ENCODE assay signal across 9 cellular contexts in the genomic region with DNA sequence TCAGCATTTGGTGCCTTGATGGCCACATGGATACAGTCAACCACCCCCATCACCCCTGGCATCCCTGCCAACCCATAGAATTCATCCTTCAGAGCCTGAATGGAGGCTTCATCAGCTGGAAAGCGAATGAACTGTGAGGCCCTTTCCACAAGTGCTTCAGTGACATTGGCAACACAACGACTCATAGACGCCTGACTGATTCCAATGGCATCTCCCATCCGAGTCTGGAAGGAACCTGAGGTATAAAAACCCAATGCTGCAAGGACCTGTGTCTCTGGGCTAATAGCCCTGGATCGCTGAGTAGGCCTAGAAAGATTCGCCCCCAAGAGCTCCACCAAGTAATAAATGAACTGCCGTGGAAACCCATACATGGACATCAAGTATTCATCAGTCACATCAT. TPM values are rescaled to one million over a fixed set of nuclear protein-coding genes. Genes with fewer than 3 reads are reported as not detected.
A peak's percentile ranks its signal among the peaks of the same experiment; 100 is the strongest.
DNase-seq lines count a peak whose midpoint lies in the region; ATAC-seq and TF ChIP-seq lines count a peak whose summit lies in the region.
"Had no signal": no experiment of that assay in that cellular context is flagged by ENCODE, and none has a peak within 500 bp of the region (broad histone marks: within the 10 kb centered on the region; RNA-seq: fewer than 3 reads in every experiment).

No MANE protein-coding gene starts in this region.

- no peak overlapping the region for H2AFZ ChIP-seq in PC-9
- H2AFZ ChIP-seq in smooth muscle cell (ENCODE audit: low read depth), result no peak overlapping the region

- H3K79me2 ChIP-seq in PC-9 (ENCODE audit: low read depth) (peaks cover 52% of the 10 kb centered on the region), smooth muscle cell (ENCODE audit: low read depth) (peaks cover 31% of the 10 kb centered on the region)

- no TSS peak for BruUV-seq in PC-9 (replicated peaks; lab: Mats Ljungman, UMichigan)

- peak overlapping the region; percentile 95; the same call in 1 of the 2 replicates for H3K4me3 ChIP-seq in PC-9
- peak overlapping the region; percentile 97 for H3K4me3 ChIP-seq in endodermal cell (ENCODE audit: low read length)
- no peak overlapping the region for H3K4me3 ChIP-seq in smooth muscle cell
- no peak overlapping the region for H3K4me3 ChIP-seq in left ventricle myocardium inferior

- H3K4me3 Mint-ChIP-seq in activated naive CD4-positive, alpha-beta T cell treated with anti-CD3 and anti-CD28 coated beads, Interleukin-2, amount 50 U/mL, for 24 hours, result peak overlapping the region; percentile 99
- H3K4me3 Mint-ChIP-seq in endodermal cell, result peak overlapping the region; percentile 94

- no peak for DNase-seq in activated naive CD4-positive, alpha-beta T cell treated with anti-CD3 and anti-CD28 coated beads, Interleukin-2, amount 50 U/mL, for 16 hours
- DNase-seq in PC-9 (no peak), endodermal cell (no peak), smooth muscle cell (lab: John Stamatoyannopoulos, UW; ENCODE audit: unreplicated experiment) (no peak), RWPE1 (ENCODE audit: low spot score) (no peak), left cardiac atrium (no peak), left ventricle myocardium inferior (no peak)
- DNase-seq: NCI-H2081 had no signal

- H3K36me3 ChIP-seq in PC-9 (ENCODE audit: low read depth), result no peaks in the 10 kb centered on the region
- peaks cover 9% of the 10 kb centered on the region for H3K36me3 ChIP-seq in endodermal cell (ENCODE audit: control insufficient read depth, insufficient read depth, low read length)
- H3K36me3 ChIP-seq in smooth muscle cell (ENCODE audit: low read depth), result no peaks in the 10 kb centered on the region
- peaks cover 12% of the 10 kb centered on the region for H3K36me3 ChIP-seq in left ventricle myocardium inferior

- peaks cover 24% of the 10 kb centered on the region for H3K4me1 ChIP-seq in PC-9 (replicated peaks; ENCODE audit: insufficient read depth)
- H3K4me1 ChIP-seq in endodermal cell (ENCODE audit: control insufficient read depth, insufficient read depth, low read length), result no peaks in the 10 kb centered on the region
- H3K4me1 ChIP-seq in smooth muscle cell (ENCODE audit: low read depth), result peaks cover 16% of the 10 kb centered on the region
- H3K4me1 ChIP-seq in left ventricle myocardium inferior, result peaks cover 74% of the 10 kb centered on the region

- H3K9ac ChIP-seq in endodermal cell (ENCODE audit: extremely low read depth, low read length, poor library complexity, severe bottlenecking) (no peak overlapping the region), smooth muscle cell (ENCODE audit: low read depth) (peak overlapping the region; percentile 98)

- intact Hi-C loops in PC-9 (cut with micrococcal nuclease; ENCODE audit: unreplicated experiment), result loop anchor here (2.0 to 5.0 kb wide), 4 partner anchors 61 to 253 kb away; partner anchors contain the start of gene MDK
- intact Hi-C loops in left cardiac atrium (cut with DNase I), result no loop called here
- intact Hi-C loops in left ventricle myocardium inferior (cut with micrococcal nuclease), result no loop called here

- no peaks in the 10 kb centered on the region for H3K27me3 Mint-ChIP-seq in activated naive CD4-positive, alpha-beta T cell treated with anti-CD3 and anti-CD28 coated beads, Interleukin-2, amount 50 U/mL, for 24 hours
- H3K27me3 Mint-ChIP-seq in endodermal cell (ENCODE audit: insufficient read depth), result no peaks in the 10 kb centered on the region

- no peaks in the 10 kb centered on the region for H3K9me3 Mint-ChIP-seq in activated naive CD4-positive, alpha-beta T cell treated with anti-CD3 and anti-CD28 coated beads, Interleukin-2, amount 50 U/mL, for 24 hours
- H3K9me3 Mint-ChIP-seq in endodermal cell, result no peaks in the 10 kb centered on the region

- no peak for TF ChIP-seq CTCF in PC-9 (conservative IDR thresholded peaks at IDR 0.05)
- no peak for TF ChIP-seq CTCF in endodermal cell (conservative IDR thresholded peaks at IDR 0.05)
- TF ChIP-seq CTCF in smooth muscle cell (IDR thresholded peaks at IDR 0.05; ENCODE audit: borderline replicate concordance, insufficient read depth, poor library complexity, severe bottlenecking), result no peak
- TF ChIP-seq CTCF in RWPE1 (conservative IDR thresholded peaks at IDR 0.05; ENCODE audit: low read depth), result no peak
- no peak for TF ChIP-seq CTCF in left ventricle myocardium inferior (IDR thresholded peaks at IDR 0.05; ENCODE audit: borderline replicate concordance)

- POLR2A ChIA-PET in PC-9 (lab: Charles Lee; ENCODE audit: unreplicated experiment) (no interaction called here), RWPE1 (lab: Yijun Ruan, JAX; ENCODE audit: low non-redundant PET) (no interaction called here)

- ATAC-seq in left cardiac atrium, result no peak

- no peak overlapping the region for H3K27ac Mint-ChIP-seq in activated naive CD4-positive, alpha-beta T cell treated with anti-CD3 and anti-CD28 coated beads, Interleukin-2, amount 50 U/mL, for 24 hours
- H3K27ac Mint-ChIP-seq in endodermal cell, result peak overlapping the region; percentile 79

- H4K20me1 ChIP-seq in PC-9 (ENCODE audit: insufficient read depth) (peaks cover 4% of the 10 kb centered on the region; the same call in 1 of the 2 replicates), smooth muscle cell (ENCODE audit: low read depth) (peaks cover 2% of the 10 kb centered on the region)

- peak overlapping the region; percentile 95 for H3K27ac ChIP-seq in PC-9
- H3K27ac ChIP-seq in endodermal cell (ENCODE audit: low read depth, low read length), result no peak overlapping the region
- peak overlapping the region; percentile 95 for H3K27ac ChIP-seq in smooth muscle cell (ENCODE audit: low read depth)
- H3K27ac ChIP-seq in RWPE1, result no peak overlapping the region
- H3K27ac ChIP-seq in left ventricle myocardium inferior (replicated peaks), result no peak overlapping the region

- peaks cover 3% of the 10 kb centered on the region for H3K36me3 Mint-ChIP-seq in activated naive CD4-positive, alpha-beta T cell treated with anti-CD3 and anti-CD28 coated beads, Interleukin-2, amount 50 U/mL, for 24 hours
- peaks cover 10% of the 10 kb centered on the region for H3K36me3 Mint-ChIP-seq in endodermal cell (ENCODE audit: low read depth)

- H3K9me2 ChIP-seq in PC-9 (ENCODE audit: insufficient read depth), result no peaks in the 10 kb centered on the region

- H3K27me3 ChIP-seq in PC-9 (ENCODE audit: insufficient read depth, low read depth) (no peaks in the 10 kb centered on the region), endodermal cell (ENCODE audit: control insufficient read depth, insufficient read depth, low read length, poor library complexity, severe bottlenecking) (no peaks in the 10 kb centered on the region), smooth muscle cell (ENCODE audit: low read depth) (no peaks in the 10 kb centered on the region), left ventricle myocardium inferior (ENCODE audit: low read depth) (no peaks in the 10 kb centered on the region)

- H3K9me3 ChIP-seq in PC-9 (ENCODE audit: insufficient read depth, low read depth), result no peaks in the 10 kb centered on the region
- no peaks in the 10 kb centered on the region for H3K9me3 ChIP-seq in endodermal cell (ENCODE audit: control insufficient read depth, low read length)
- no peaks in the 10 kb centered on the region for H3K9me3 ChIP-seq in smooth muscle cell (replicated peaks; ENCODE audit: low read depth)
- no peaks in the 10 kb centered on the region for H3K9me3 ChIP-seq in left ventricle myocardium inferior (replicated peaks)

- peak overlapping the region; percentile 88 for H3K4me2 ChIP-seq in PC-9
- peak overlapping the region; percentile 90 for H3K4me2 ChIP-seq in smooth muscle cell

- CTCF ChIA-PET in PC-9 (lab: Charles Lee), result interaction anchor here (0.5 to 0.6 kb wide), 2 partner anchors 47 to 232 kb away, joined by 3 to 7 read pairs; no protein-coding TSS in a partner anchor
- CTCF ChIA-PET in RWPE1 (lab: Yijun Ruan, JAX), result interaction anchor here (0.6 to 0.7 kb wide), 3 partner anchors 223 to 373 kb away, joined by 3 to 6 read pairs (median 3); no protein-coding TSS in a partner anchor

- 96 to 97% methylated on average over 7 of the region's 7 CpGs for WGBS in endodermal cell (ENCODE audit: insufficient coverage in 1 of 2, insufficient read length in 1 of 2), 2 experiments
- WGBS in smooth muscle cell (ENCODE audit: low lambda C conversion rate), result 83% methylated on average over 7 of the region's 7 CpGs

- H3F3A ChIP-seq in PC-9 (ENCODE audit: insufficient read depth, low read depth) (peaks cover 12% of the 10 kb centered on the region), smooth muscle cell (ENCODE audit: low read depth) (no peaks in the 10 kb centered on the region)

- peaks cover 34% of the 10 kb centered on the region for H3K4me1 Mint-ChIP-seq in activated naive CD4-positive, alpha-beta T cell treated with anti-CD3 and anti-CD28 coated beads, Interleukin-2, amount 50 U/mL, for 24 hours
- peaks cover 19% of the 10 kb centered on the region for H3K4me1 Mint-ChIP-seq in endodermal cell

RNA-seq across cellular contexts. Expression of gene HARBI1, which starts 1.3 kb away (rescaled TPM):
- total RNA-seq in PC-9 (2021) (6.6 and 8.0 TPM in 2 replicates), endodermal cell (1 to 10 TPM; 7.5 to 8.4 TPM), smooth muscle cell (2.5 and 2.9 TPM in 2 replicates), left cardiac atrium (1 to 10 TPM; 2.9 to 3.9 TPM), left ventricle myocardium inferior (4.8 TPM)
- 5.8 TPM for polyA plus RNA-seq in endodermal cell (2013, experiment 1 of 2)
- 4.7 TPM for polyA plus RNA-seq in endodermal cell (2013, experiment 2 of 2)
- polyA plus RNA-seq in smooth muscle cell, result 2.4 and 5.1 TPM in 2 replicates

RNA-seq across cellular contexts. Expression of gene ATG13, which starts 1.6 kb away (rescaled TPM):
- total RNA-seq in PC-9 (2021), result 109 TPM in 2 replicates
- total RNA-seq in endodermal cell, result 100 to 1,000 TPM in 1 of 2 donors, 10 to 100 TPM in 1; 96.4 to 130 TPM
- 98.1 TPM for polyA plus RNA-seq in endodermal cell (2013, experiment 1 of 2)
- 88.1 TPM for polyA plus RNA-seq in endodermal cell (2013, experiment 2 of 2)
- total RNA-seq in smooth muscle cell, result 60.2 and 96.5 TPM in 2 replicates
- polyA plus RNA-seq in smooth muscle cell, result 65.6 and 66.3 TPM in 2 replicates
- total RNA-seq in left cardiac atrium, result 10 to 100 TPM; 51.4 to 52.1 TPM
- 42.1 TPM for total RNA-seq in left ventricle myocardium inferior

RNA-seq across cellular contexts. Expression of gene AMBRA1, which starts 21.9 kb away (rescaled TPM):
- total RNA-seq in PC-9 (2021) (41.4 and 41.9 TPM in 2 replicates), endodermal cell (10 to 100 TPM; 54.5 to 67.8 TPM), smooth muscle cell (24.2 and 38.3 TPM in 2 replicates), left cardiac atrium (10 to 100 TPM; 14.9 to 20.1 TPM), left ventricle myocardium inferior (14.2 TPM)
- polyA plus RNA-seq in endodermal cell (2013, experiment 1 of 2), result 22.4 TPM
- polyA plus RNA-seq in endodermal cell (2013, experiment 2 of 2), result 22.5 TPM
- polyA plus RNA-seq in smooth muscle cell, result 10.3 and 11.5 TPM in 2 replicates

Comparison
In these comparisons a context has a peak if more than half of its experiments do, and no peak if none do; other contexts are left out.
1. H3K27ac ChIP-seq: peak in PC-9 (single experiment) and smooth muscle cell (single experiment); none in endodermal cell (single experiment), RWPE1 (single experiment) and left ventricle myocardium inferior (single experiment).
2. H3K4me3 ChIP-seq: peak in PC-9 (single experiment) and endodermal cell (single experiment); none in smooth muscle cell (single experiment) and left ventricle myocardium inferior (single experiment).